Comparison of ENCODE assay signal across 2 cellular contexts in genomic region chr7:81299272-81299671, GRCh38.
TF ChIP-seq lines count a peak whose summit lies in the region.

No MANE protein-coding gene starts in this region.

TF ChIP-seq in SK-N-SH, 30 proteins besides CTCF, POLR2A, EP300 and RAD21 (continued from another document):
- TF ChIP-seq, protein P1, sequence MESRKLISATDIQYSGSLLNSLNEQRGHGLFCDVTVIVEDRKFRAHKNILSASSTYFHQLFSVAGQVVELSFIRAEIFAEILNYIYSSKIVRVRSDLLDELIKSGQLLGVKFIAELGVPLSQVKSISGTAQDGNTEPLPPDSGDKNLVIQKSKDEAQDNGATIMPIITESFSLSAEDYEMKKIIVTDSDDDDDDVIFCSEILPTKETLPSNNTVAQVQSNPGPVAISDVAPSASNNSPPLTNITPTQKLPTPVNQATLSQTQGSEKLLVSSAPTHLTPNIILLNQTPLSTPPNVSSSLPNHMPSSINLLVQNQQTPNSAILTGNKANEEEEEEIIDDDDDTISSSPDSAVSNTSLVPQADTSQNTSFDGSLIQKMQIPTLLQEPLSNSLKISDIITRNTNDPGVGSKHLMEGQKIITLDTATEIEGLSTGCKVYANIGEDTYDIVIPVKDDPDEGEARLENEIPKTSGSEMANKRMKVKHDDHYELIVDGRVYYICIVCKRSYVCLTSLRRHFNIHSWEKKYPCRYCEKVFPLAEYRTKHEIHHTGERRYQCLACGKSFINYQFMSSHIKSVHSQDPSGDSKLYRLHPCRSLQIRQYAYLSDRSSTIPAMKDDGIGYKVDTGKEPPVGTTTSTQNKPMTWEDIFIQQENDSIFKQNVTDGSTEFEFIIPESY (IDR thresholded peaks at IDR 0.05; ENCODE audit: borderline replicate concordance, low read depth), result no peak
- 0 out of 2 replicates have a peak, but pooled peaks have one; percentile 31 for TF ChIP-seq SIN3A (IDR thresholded peaks at IDR 0.05; ENCODE audit: borderline replicate concordance, low read depth, low read length)
- TF ChIP-seq NFIC (IDR thresholded peaks at IDR 0.05; ENCODE audit: borderline replicate concordance), result peak; percentile 34; the same call in 1 of the 2 replicates
- TF ChIP-seq FOSL2 (IDR thresholded peaks at IDR 0.05; ENCODE audit: borderline replicate concordance, low read depth), result peak; percentile 74; the same call in 1 of the 2 replicates
- TF ChIP-seq FOXM1 (IDR thresholded peaks at IDR 0.05; ENCODE audit: low read depth), result no peak
- no peak for TF ChIP-seq FOXJ3 (CRISPR knock-in tag; IDR thresholded peaks at IDR 0.05)
- peak; percentile 88 for TF ChIP-seq TCF12 (IDR thresholded peaks at IDR 0.05)
- TF ChIP-seq JUND (IDR thresholded peaks at IDR 0.05), result peak; percentile 66
- TF ChIP-seq, protein P2, sequence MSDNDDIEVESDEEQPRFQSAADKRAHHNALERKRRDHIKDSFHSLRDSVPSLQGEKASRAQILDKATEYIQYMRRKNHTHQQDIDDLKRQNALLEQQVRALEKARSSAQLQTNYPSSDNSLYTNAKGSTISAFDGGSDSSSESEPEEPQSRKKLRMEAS (IDR thresholded peaks at IDR 0.05; ENCODE audit: low read depth), result no peak; the same call in none of the 2 replicates
- no peak for TF ChIP-seq MXI1 (IDR thresholded peaks at IDR 0.05; ENCODE audit: low read depth, low read length)
- TF ChIP-seq, protein P3, sequence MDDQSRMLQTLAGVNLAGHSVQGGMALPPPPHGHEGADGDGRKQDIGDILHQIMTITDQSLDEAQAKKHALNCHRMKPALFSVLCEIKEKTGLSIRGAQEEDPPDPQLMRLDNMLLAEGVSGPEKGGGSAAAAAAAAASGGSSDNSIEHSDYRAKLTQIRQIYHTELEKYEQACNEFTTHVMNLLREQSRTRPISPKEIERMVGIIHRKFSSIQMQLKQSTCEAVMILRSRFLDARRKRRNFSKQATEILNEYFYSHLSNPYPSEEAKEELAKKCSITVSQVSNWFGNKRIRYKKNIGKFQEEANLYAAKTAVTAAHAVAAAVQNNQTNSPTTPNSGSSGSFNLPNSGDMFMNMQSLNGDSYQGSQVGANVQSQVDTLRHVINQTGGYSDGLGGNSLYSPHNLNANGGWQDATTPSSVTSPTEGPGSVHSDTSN (IDR thresholded peaks at IDR 0.05), result peak; percentile 81; the same call in 1 of the 2 replicates
- no peak for TF ChIP-seq RFX5 (IDR thresholded peaks at IDR 0.05; ENCODE audit: low read length)
- TF ChIP-seq POLR2AphosphoS5 (IDR thresholded peaks at IDR 0.05; ENCODE audit: low read depth, low read length), result no peak
- peak; percentile 79 for TF ChIP-seq RXRA (IDR thresholded peaks at IDR 0.05; ENCODE audit: borderline replicate concordance, low read depth)
- peak; percentile 48; the same call in 1 of the 2 replicates for TF ChIP-seq TEAD4 (IDR thresholded peaks at IDR 0.05; ENCODE audit: borderline replicate concordance, insufficient read depth)
- no peak for TF ChIP-seq GATA2 (CRISPR knock-in tag; IDR thresholded peaks at IDR 0.05)
- TF ChIP-seq YY1 (IDR thresholded peaks at IDR 0.05; ENCODE audit: low read depth), result peak; percentile 36; the same call in 1 of the 2 replicates
- TF ChIP-seq ELF1 (IDR thresholded peaks at IDR 0.05), result no peak
- 0 out of 2 replicates have a peak, but pooled peaks have one; percentile 49 for TF ChIP-seq REST (IDR thresholded peaks at IDR 0.05; ENCODE audit: low read depth, low read length)
- no peak for TF ChIP-seq USF1 (IDR thresholded peaks at IDR 0.05; ENCODE audit: borderline replicate concordance, low read depth)
- TF ChIP-seq SMC3 (IDR thresholded peaks at IDR 0.05; ENCODE audit: low read depth, low read length), result no peak

TF ChIP-seq in GM23338, 12 proteins besides CTCF, POLR2A, EP300 and RAD21:
- TF ChIP-seq ZNF462 (CRISPR knock-in tag; IDR thresholded peaks at IDR 0.05), result no peak
- no peak for TF ChIP-seq POLR2AphosphoS5 (IDR thresholded peaks at IDR 0.05; ENCODE audit: low read depth)
- TF ChIP-seq ZNF114 (CRISPR knock-in tag; IDR thresholded peaks at IDR 0.05), result no peak
- TF ChIP-seq EZH2phosphoT487 (IDR thresholded peaks at IDR 0.05; ENCODE audit: unreplicated experiment), result no peak
- no peak for TF ChIP-seq STAT1 (IDR thresholded peaks at IDR 0.05; ENCODE audit: unreplicated experiment)
- TF ChIP-seq CREB1 (CRISPR knock-in tag; IDR thresholded peaks at IDR 0.05; ENCODE audit: low read depth), result no peak
- TF ChIP-seq REST (IDR thresholded peaks at IDR 0.05; ENCODE audit: unreplicated experiment), result no peak
- no peak for TF ChIP-seq NANOG (IDR thresholded peaks at IDR 0.05; ENCODE audit: borderline replicate concordance)
- no peak for TF ChIP-seq ETS1 (IDR thresholded peaks at IDR 0.05)
- no peak for TF ChIP-seq ZNF331 (CRISPR knock-in tag; IDR thresholded peaks at IDR 0.05; ENCODE audit: low read depth)
